Comparison of ENCODE assay signal across 8 cellular contexts in the genomic region with DNA sequence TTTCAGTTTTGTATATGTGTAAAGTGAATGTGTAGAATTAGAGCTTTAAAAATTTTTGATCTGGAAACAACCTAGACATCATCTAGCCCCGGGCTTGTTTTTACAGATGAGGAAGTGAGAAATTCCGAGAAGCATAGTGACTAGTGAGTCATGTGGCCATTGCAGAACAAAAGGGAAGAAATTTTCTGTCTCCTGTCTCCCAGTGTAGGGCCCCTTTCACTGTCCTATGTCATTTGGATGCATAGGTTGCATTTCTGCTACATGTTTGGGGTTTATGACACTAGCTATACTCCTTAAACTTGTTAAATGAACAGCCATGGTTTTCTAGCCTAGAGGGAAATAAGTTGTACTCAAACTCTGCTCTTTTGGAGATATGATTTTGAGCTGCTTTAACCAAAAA.
A peak's percentile ranks its signal among the peaks of the same experiment; 100 is the strongest.
DNase-seq lines count a peak whose midpoint lies in the region; ATAC-seq, FAIRE-seq and TF ChIP-seq lines count a peak whose summit lies in the region.

No MANE protein-coding gene starts in this region.

- H3K4me1 ChIP-seq in HAP-1 = no peaks in the 10 kb centered on the region; the same call in 1 of the 2 replicates

- no peaks in the 10 kb centered on the region for H3K27me3 Mint-ChIP-seq in activated CD8-positive, alpha-beta T cell treated with anti-CD3 and anti-CD28 coated beads for 36 hours

- no peak for TF ChIP-seq CTCF in activated CD8-positive, alpha-beta T cell treated with anti-CD3 and anti-CD28 coated beads for 36 hours (IDR thresholded peaks at IDR 0.05)

- no peaks in the 10 kb centered on the region for H3K9me3 ChIP-seq in HAP-1

- H3K36me3 ChIP-seq in HAP-1 (replicated peaks) = no peaks in the 10 kb centered on the region; the same call in 1 of the 2 replicates

- peaks cover 3% of the 10 kb centered on the region for H3K36me3 Mint-ChIP-seq in activated CD8-positive, alpha-beta T cell treated with anti-CD3 and anti-CD28 coated beads for 36 hours (ENCODE audit: low read depth)

- peak; percentile 23 for FAIRE-seq in GM12891 (lab: Jason Lieb, UNC)

- H3K4me3 Mint-ChIP-seq in activated CD8-positive, alpha-beta T cell treated with anti-CD3 and anti-CD28 coated beads for 36 hours = peak overlapping the region; percentile 20

- H3K27me3 ChIP-seq in HAP-1 (ENCODE audit: low read depth) = no peaks in the 10 kb centered on the region

- ATAC-seq in GM21447 (IDR thresholded peaks at IDR 0.05; ENCODE audit: unreplicated experiment) = peak; percentile 100
- ATAC-seq in HG03575 (IDR thresholded peaks at IDR 0.05; ENCODE audit: extremely low read depth, insufficient number of reproducible peaks, low FRiP score, unreplicated experiment) = peak; percentile 100
- ATAC-seq in activated CD8-positive, alpha-beta T cell treated with anti-CD3 and anti-CD28 coated beads for 36 hours = peak; percentile 92

- POLR2A ChIA-PET in activated CD8-positive, alpha-beta T cell treated with anti-CD3 and anti-CD28 coated beads for 36 hours (lab: Charles Lee) = interaction anchor here (0.6 to 2.0 kb wide), 5 partner anchors 8 to 87 kb away, joined by 3 to 5 read pairs (median 3); no protein-coding TSS in a partner anchor

- DNase-seq in GM12891 (ENCODE audit: insufficient read length, low spot score) (peak; percentile 16), iPS-NIHi11 (ENCODE audit: low spot score) (peak; percentile 37), NCI-H526 (lab: John Stamatoyannopoulos, UW) (no peak), NCI-H2196 treated with DMSO at 0.1 percent for 48 hours (lab: John Stamatoyannopoulos, UW; ENCODE audit: unreplicated experiment) (no peak), HAP-1 (ENCODE audit: low spot score in 2 of 2) (no peak)
- DNase-seq in activated CD8-positive, alpha-beta T cell treated with anti-CD3 and anti-CD28 coated beads for 36 hours = peak; percentile 51

- H3K4me3 ChIP-seq in HAP-1 = no peak overlapping the region

- intact Hi-C loops in activated CD8-positive, alpha-beta T cell treated with anti-CD3 and anti-CD28 coated beads for 36 hours (cut with micrococcal nuclease) = no loop called here

- in situ Hi-C loops in HAP-1 (cut with MboI; ENCODE audit: low sequenced_read_pairs) = no loop called here

- H3K9me3 Mint-ChIP-seq in activated CD8-positive, alpha-beta T cell treated with anti-CD3 and anti-CD28 coated beads for 36 hours = no peaks in the 10 kb centered on the region

- peaks cover 39% of the 10 kb centered on the region for H3K4me1 Mint-ChIP-seq in activated CD8-positive, alpha-beta T cell treated with anti-CD3 and anti-CD28 coated beads for 36 hours (ENCODE audit: low read depth)

- H3K27ac Mint-ChIP-seq in activated CD8-positive, alpha-beta T cell treated with anti-CD3 and anti-CD28 coated beads for 36 hours = peak overlapping the region; percentile 86

- no peak for TF ChIP-seq POLR2A in GM12891 (IDR thresholded peaks at IDR 0.05; ENCODE audit: low read depth, low read length)

- CTCF ChIA-PET in activated CD8-positive, alpha-beta T cell treated with anti-CD3 and anti-CD28 coated beads for 36 hours (lab: Charles Lee) = interaction anchor here (0.7 to 1.7 kb wide), 6 partner anchors 10 to 85 kb away, joined by 3 to 5 read pairs (median 3); partner anchors contain the start of gene PLCL1

TF ChIP-seq in GM12891, 5 proteins besides CTCF, POLR2A, EP300 and RAD21:
- TF ChIP-seq PAX5 (IDR thresholded peaks at IDR 0.05; ENCODE audit: insufficient read depth, low read length, severe bottlenecking) (no peak), POLR2AphosphoS5 (IDR thresholded peaks at IDR 0.05; ENCODE audit: low read depth, low read length) (no peak), TAF1 (IDR thresholded peaks at IDR 0.05; ENCODE audit: low read depth, low read length) (no peak), SPI1 (IDR thresholded peaks at IDR 0.05; ENCODE audit: low read depth, low read length) (peak; percentile 97), POU2F2 (IDR thresholded peaks at IDR 0.05; ENCODE audit: low read depth, low read length) (no peak)

Comparison
In these comparisons a context has a peak if more than half of its experiments do, and no peak if none do; other contexts are left out.
1. DNase-seq: peak in GM12891 (single experiment), activated CD8-positive, alpha-beta T cell treated with anti-CD3 and anti-CD28 coated beads for 36 hours (single experiment) and iPS-NIHi11 (single experiment); none in NCI-H526 (0 of 2), NCI-H2196 treated with DMSO at 0.1 percent for 48 hours (single experiment) and HAP-1 (0 of 2).
2. Peak in every context shown above with its lines, with median percentiles within 50 percentile points of each other: ATAC-seq.